ENCODE assay signal across 18 cellular contexts in genomic region chr7:100573691-100574361, GRCh38. TPM values are rescaled to one million over a fixed set of nuclear protein-coding genes. Genes with fewer than 3 reads are reported as not detected.
DNase-seq lines count a peak whose midpoint lies in the region; ATAC-seq and TF ChIP-seq lines count a peak whose summit lies in the region.
"Had no signal": no experiment of that assay in that cellular context is flagged by ENCODE, and none has a peak within 500 bp of the region (broad histone marks: within the 10 kb centered on the region; RNA-seq: fewer than 3 reads in every experiment).

TSS of gene SAP25 (minus strand) at chr7:100573900. CDS start at chr7:100573742, 158 bp downstream.

- peaks cover 4% of the 10 kb centered on the region for H3K27me3 Mint-ChIP-seq in T-helper 2 cell treated with Interferon-gamma antibody and Interleukin-4, amounts not matched to agents 5 μg/mL and 100 μg/mL, for 36 hours (ENCODE audit: low read depth)

- no peak within 1 kb of the TSS for H4K5ac ChIP-seq in IMR-90 (ENCODE audit: low read depth, low read length)

- no peak for TF ChIP-seq POLR2A in IMR-90 (IDR thresholded peaks at IDR 0.05; ENCODE audit: low read depth, low read length)

- peaks cover 8% of the 10 kb centered on the region for H3K4me1 Mint-ChIP-seq in T-helper 2 cell treated with Interferon-gamma antibody and Interleukin-4, amounts not matched to agents 5 μg/mL and 100 μg/mL, for 36 hours (ENCODE audit: low read depth)

- no peak within 1 kb of the TSS for H2BK20ac ChIP-seq in IMR-90 (ENCODE audit: low read depth, low read length)

- intact Hi-C loops in T-helper 2 cell treated with Interferon-gamma antibody and Interleukin-4, amounts not matched to agents 100 ng/mL and 5 ng/mL, for 36 hours (cut with micrococcal nuclease), result no loop called here
- intact Hi-C loops in IMR-90 (cut with micrococcal nuclease), result no loop called here

- no peak for TF ChIP-seq RAD21 in IMR-90 (IDR thresholded peaks at IDR 0.05; ENCODE audit: low read length)

- H3K9ac ChIP-seq in IMR-90 (ENCODE audit: low read depth, low read length), result no peak within 1 kb of the TSS

- H2BK5ac ChIP-seq in IMR-90 (ENCODE audit: low read depth, low read length, poor library complexity, severe bottlenecking), result no peak within 1 kb of the TSS

- H3K4me3 ChIP-seq in IMR-90 (ENCODE audit: insufficient read depth, low read depth, low read length) (no peak within 1 kb of the TSS), osteoblast (ENCODE audit: insufficient read depth, low read length) (no peak within 1 kb of the TSS)
- H3K4me3 ChIP-seq: coronary artery, ovary, SK-N-MC, transverse colon had no signal

- no peak within 1 kb of the TSS for H2BK15ac ChIP-seq in IMR-90 (ENCODE audit: low read depth, low read length)

- no peak within 1 kb of the TSS for H4K91ac ChIP-seq in IMR-90 (ENCODE audit: insufficient read depth, low read depth, low read length)

- BruUV-seq in IMR-90 (replicated peaks; lab: Mats Ljungman, UMichigan), result no TSS peak

- H3K56ac ChIP-seq in IMR-90 (ENCODE audit: extremely low read depth, insufficient read depth, low read length), result no peak within 1 kb of the TSS

- H3K27ac ChIP-seq in IMR-90 (ENCODE audit: insufficient read depth, low read length) (no peak within 1 kb of the TSS), osteoblast (ENCODE audit: low read depth, low read length) (no peak within 1 kb of the TSS)
- H3K27ac ChIP-seq: coronary artery, HL-60, ovary, SK-N-MC, transverse colon had no signal

- H2AFZ ChIP-seq in IMR-90 (replicated peaks; ENCODE audit: low read length, poor library complexity) (no peak within 1 kb of the TSS), osteoblast (ENCODE audit: low read length) (no peak within 1 kb of the TSS)

- H4K8ac ChIP-seq in IMR-90 (ENCODE audit: low read depth in 2 of 2, low read length in 2 of 2), result no peak within 1 kb of the TSS

- H3K9me3 Mint-ChIP-seq in T-helper 2 cell treated with Interferon-gamma antibody and Interleukin-4, amounts not matched to agents 5 μg/mL and 100 μg/mL, for 36 hours, result no peaks in the 10 kb centered on the region

- CTCF ChIA-PET in IMR-90 (lab: Yijun Ruan, JAX), result no interaction called here

- H2AK5ac ChIP-seq in IMR-90 (ENCODE audit: low read depth, low read length), result no peak within 1 kb of the TSS

- peaks cover 4% of the 10 kb centered on the region; the same call in 1 of the 2 replicates for H3K9me1 ChIP-seq in IMR-90 (ENCODE audit: insufficient read depth, low read length)

- DNase-seq in T-helper 2 cell treated with Interferon-gamma antibody and Interleukin-4, amounts not matched to agents 5 μg/mL and 100 μg/mL, for 36 hours (ENCODE audit: low spot score), result no peak
- DNase-seq in IMR-90 (no peak), ecto neural progenitor cell (ENCODE audit: low spot score) (peak; percentile 47), osteoblast (ENCODE audit: insufficient read length, low spot score, missing footprints) (peak; percentile 60), NOMO-1 treated with dmso at 0.1 percent for 144 hours (lab: John Stamatoyannopoulos, UW; ENCODE audit: unreplicated experiment) (no peak)
- DNase-seq: DMS153; mesendoderm; NCI-H2107; NK-92 treated with Interleukin-12 subunit alpha and Interleukin-12 subunit beta, amount 100 ng/mL, for 24 hours; transverse colon had no signal

- no peaks in the 10 kb centered on the region for H3K9me3 ChIP-seq in IMR-90 (ENCODE audit: control insufficient read depth, insufficient read depth, low read length)
- H3K9me3 ChIP-seq in osteoblast (ENCODE audit: low read depth, low read length), result no peaks in the 10 kb centered on the region
- H3K9me3 ChIP-seq: ovary, transverse colon had no signal

- H3K27ac Mint-ChIP-seq in T-helper 2 cell treated with Interferon-gamma antibody and Interleukin-4, amounts not matched to agents 5 μg/mL and 100 μg/mL, for 36 hours, result no peak within 1 kb of the TSS

- no peak within 1 kb of the TSS for H3K4me2 ChIP-seq in IMR-90 (ENCODE audit: low read depth, low read length)
- H3K4me2 ChIP-seq in osteoblast (ENCODE audit: insufficient read depth, low read length), result no peak within 1 kb of the TSS

- no peak within 1 kb of the TSS for H3K23ac ChIP-seq in IMR-90 (ENCODE audit: low read depth, low read length)

- peaks cover 2% of the 10 kb centered on the region; the same call in 1 of the 2 replicates for H3K4me1 ChIP-seq in IMR-90 (ENCODE audit: control insufficient read depth, insufficient read depth, low read length)
- H3K4me1 ChIP-seq in osteoblast (ENCODE audit: insufficient read depth, low read length), result peaks cover 8% of the 10 kb centered on the region

- H3K18ac ChIP-seq in IMR-90 (ENCODE audit: low read depth, low read length), result no peak within 1 kb of the TSS

- H2AK9ac ChIP-seq in IMR-90 (replicated peaks; ENCODE audit: low read depth, low read length, poor library complexity), result no peak within 1 kb of the TSS

- no peak for ATAC-seq in IMR-90 (ENCODE audit: low read depth)
- no peak for ATAC-seq in GM18909 (IDR thresholded peaks at IDR 0.05; ENCODE audit: poor library complexity, unreplicated experiment)
- no peak for ATAC-seq in GM19467 (IDR thresholded peaks at IDR 0.05; ENCODE audit: unreplicated experiment)

- no peak within 1 kb of the TSS for H2BK120ac ChIP-seq in IMR-90 (ENCODE audit: low read depth, low read length)

- H3K27me3 ChIP-seq in IMR-90 (ENCODE audit: control insufficient read depth, insufficient read depth, low read length) (peaks cover 3% of the 10 kb centered on the region; the same call in 1 of the 2 replicates), osteoblast (ENCODE audit: insufficient read depth, low read length) (peaks cover 2% of the 10 kb centered on the region)
- H3K27me3 ChIP-seq: ovary had no signal

- H4K20me1 ChIP-seq in IMR-90 (ENCODE audit: insufficient read depth, low read length) (no peaks in the 10 kb centered on the region), osteoblast (ENCODE audit: insufficient read depth, low read length) (peaks cover 4% of the 10 kb centered on the region)

- dilution Hi-C loops in IMR-90 (cut with HindIII; ENCODE audit: low sequenced_read_pairs, unreplicated experiment), result no loop called here

- H3K36me3 Mint-ChIP-seq in T-helper 2 cell treated with Interferon-gamma antibody and Interleukin-4, amounts not matched to agents 5 μg/mL and 100 μg/mL, for 36 hours (ENCODE audit: low read depth), result peaks cover 33% of the 10 kb centered on the region

- WGBS in IMR-90 (ENCODE audit: extremely low coverage in 2 of 2, insufficient read length in 1 of 2), 2 experiments, result 90% methylated on average over 9 of the region's 70 CpGs; no CpG with 5 or more reads in 1 of the 2 experiments

- H3K4me3 Mint-ChIP-seq in T-helper 2 cell treated with Interferon-gamma antibody and Interleukin-4, amounts not matched to agents 5 μg/mL and 100 μg/mL, for 36 hours, result no peak within 1 kb of the TSS

- H3K14ac ChIP-seq in IMR-90 (replicated peaks; ENCODE audit: low read depth, low read length), result no peak within 1 kb of the TSS

- H3K79me1 ChIP-seq in IMR-90 (ENCODE audit: low read depth in 1 of 2, low read length in 2 of 2), result peaks cover 0 to 5% of the 10 kb centered on the region in 2 experiments; a peak in 1 of 4 replicates

- H3K4ac ChIP-seq in IMR-90 (ENCODE audit: low read depth, low read length), result no peak within 1 kb of the TSS

- TF ChIP-seq CTCF in IMR-90 (conservative IDR thresholded peaks at IDR 0.05; ENCODE audit: low read depth, low read length) (peak; percentile 25; the same call in 1 of the 2 replicates), osteoblast (IDR thresholded peaks at IDR 0.05; ENCODE audit: extremely low read depth, low read depth, low read length) (no peak)

- in situ Hi-C loops in IMR-90 (cut with MboI; ENCODE audit: low sequenced_read_pairs), result no loop called here

- POLR2A ChIA-PET in IMR-90 (lab: Charles Lee; ENCODE audit: unreplicated experiment), result no interaction called here

- no peaks in the 10 kb centered on the region for H3K79me2 ChIP-seq in osteoblast (ENCODE audit: insufficient read depth, low read length)

- H3K36me3 ChIP-seq in IMR-90 (ENCODE audit: control insufficient read depth, insufficient read depth, low read length) (peaks cover 42% of the 10 kb centered on the region), osteoblast (ENCODE audit: insufficient read depth, low read length) (peaks cover 18% of the 10 kb centered on the region)
- H3K36me3 ChIP-seq: ovary had no signal

TF ChIP-seq in IMR-90, 13 proteins besides CTCF, POLR2A, EP300 and RAD21:
- TF ChIP-seq NFE2L2 (IDR thresholded peaks at IDR 0.05; ENCODE audit: low read depth, low read length) (no peak), MAZ (IDR thresholded peaks at IDR 0.05; ENCODE audit: borderline replicate concordance, low read depth, low read length) (no peak)

RNA-seq across cellular contexts. Expression of gene SAP25, which starts in this region (rescaled TPM):
- total RNA-seq in T-helper 2 cell treated with Interferon-gamma antibody and Interleukin-4, amounts not matched to agents 100 ng/mL and 5 ng/mL, for 36 hours, result 21.4 and 22.5 TPM in 2 replicates
- not detected in 2 replicates for total RNA-seq in IMR-90 (2012; rRNA removed)
- polyA plus RNA-seq in IMR-90 (2012; rRNA removed), result 1.8 and 2.3 TPM in 2 replicates
- 0.54 and 0.62 TPM in 2 replicates for polyA plus RNA-seq in IMR-90 (2012; cell fraction: cytosol; rRNA removed)
- 8.7 and 38.4 TPM in 2 replicates for polyA plus RNA-seq in IMR-90 (2012; cell fraction: nucleus; rRNA removed; ENCODE audit: low replicate concordance)
- not detected in 2 replicates for total RNA-seq in osteoblast
- total RNA-seq: M059J had no signal

Comparison
In these comparisons a context has a peak if more than half of its experiments do, and no peak if none do; other contexts are left out.
1. RNA of gene SAP25 (total RNA-seq): 21.4 to 22.5 TPM in T-helper 2 cell treated with Interferon-gamma antibody and Interleukin-4, amounts not matched to agents 100 ng/mL and 5 ng/mL, for 36 hours; not detected in IMR-90 and not detected in osteoblast; every median in the first group is over 10 times any median in the second.
2. Peak in DNase-seq in osteoblast; RNA of the gene not detected or under 1 TPM.